Comparison of ENCODE assay signal across 16 cellular contexts in the genomic region with DNA sequence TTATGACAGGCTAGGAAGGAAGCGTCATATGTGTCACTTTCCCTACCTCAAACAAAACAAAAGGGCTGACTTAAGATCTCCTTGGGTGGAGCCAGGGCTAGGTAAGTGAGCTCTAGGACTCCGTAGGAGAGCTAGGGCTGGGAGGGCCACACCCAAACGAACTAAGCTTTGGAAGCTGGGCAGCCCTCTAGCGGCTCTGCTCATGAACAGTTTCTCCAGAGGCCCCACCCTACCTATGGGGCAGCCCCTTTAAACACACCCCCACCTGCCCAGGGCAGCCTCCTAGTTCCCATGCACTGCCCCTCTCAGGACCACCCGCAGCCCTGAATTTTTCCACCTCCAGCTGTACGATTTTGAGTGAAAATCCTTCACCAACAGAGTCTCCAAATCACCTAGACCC. TPM values are rescaled to one million over a fixed set of nuclear protein-coding genes. Genes with fewer than 3 reads are reported as not detected.
DNase-seq lines count a peak whose midpoint lies in the region; ATAC-seq and TF ChIP-seq lines count a peak whose summit lies in the region.
"Had no signal": no experiment of that assay in that cellular context is flagged by ENCODE, and none has a peak within 500 bp of the region (broad histone marks: within the 10 kb centered on the region; RNA-seq: fewer than 3 reads in every experiment).

No MANE protein-coding gene starts in this region.

- H3K27me3 ChIP-seq in heart left ventricle = peaks cover 0 to 4% (median 0%) of the 10 kb centered on the region in 9 donors
- no peaks in the 10 kb centered on the region for H3K27me3 ChIP-seq in tibial nerve
- no peaks in the 10 kb centered on the region for H3K27me3 ChIP-seq in vagina
- H3K27me3 ChIP-seq: neural progenitor cell had no signal

- H3K4me3 ChIP-seq in heart left ventricle = peak overlapping the region in 10 of 12 donors; percentile 29 to 76 (median 60)
- H3K4me3 ChIP-seq in tibial nerve = peak overlapping the region in 2 of 4 donors; percentile 44 to 55
- no peak overlapping the region for H3K4me3 ChIP-seq in vagina
- H3K4me3 ChIP-seq: neural progenitor cell, smooth muscle cell had no signal

- H3K4me1 ChIP-seq in heart left ventricle (peaks cover 0 to 14% (median 0%) of the 10 kb centered on the region in 12 donors), tibial nerve (peaks cover 0 to 15% (median 3%) of the 10 kb centered on the region in 4 donors), vagina (no peaks in the 10 kb centered on the region)
- H3K4me1 ChIP-seq: left lung, neural progenitor cell had no signal

- no peaks in the 10 kb centered on the region for H3K4me1 Mint-ChIP-seq in activated CD4-positive, alpha-beta T cell treated with anti-CD3 and anti-CD28 coated beads, Interleukin-2, amount 10 ng/mL, durations not matched to agents 24 days and 14 days
- H3K4me1 Mint-ChIP-seq: neural progenitor cell had no signal

- H3K9me3 Mint-ChIP-seq in activated CD4-positive, alpha-beta T cell treated with anti-CD3 and anti-CD28 coated beads, Interleukin-2, amount 10 ng/mL, durations not matched to agents 24 days and 14 days = peaks cover 38% of the 10 kb centered on the region

- TF ChIP-seq EP300 in tibial nerve (IDR thresholded peaks at IDR 0.05) = no peak

- WGBS in heart left ventricle, 4 donors = 41 to 49% (median 44%) methylated on average over 6 of the region's 6 CpGs
- 55 to 59% methylated on average over 6 of the region's 6 CpGs for WGBS in tibial nerve, 2 donors

- DNase-seq in heart left ventricle = peak in 2 of 5 donors; percentile 11 to 45
- DNase-seq in Right ventricle myocardium superior = no peak
- DNase-seq in kidney tubule cell (ENCODE audit: low spot score) = peak; percentile 43
- DNase-seq in tibial nerve (ENCODE audit: low spot score in 2 of 2) = no peak
- DNase-seq in activated CD4-positive, alpha-beta T cell treated with anti-CD3 and anti-CD28 coated beads, Interleukin-2, amount 10 ng/mL, durations not matched to agents 24 days and 14 days = no peak
- DNase-seq in vagina (ENCODE audit: extremely low spot score in 2 of 2) = no peak
- DNase-seq: DMS79 treated with DMSO at 0.1 percent for 48 hours, NCI-H524 treated with DMSO at 0.1 percent for 48 hours had no signal

- H3K9me3 ChIP-seq in heart left ventricle (peaks cover 0 to 16% (median 0%) of the 10 kb centered on the region in 12 donors), tibial nerve (peaks cover 0 to 36% (median 0%) of the 10 kb centered on the region in 4 donors), vagina (no peaks in the 10 kb centered on the region)

- ATAC-seq in heart left ventricle (no peak), Right ventricle myocardium superior (ENCODE audit: poor library complexity) (no peak), HG02798 (IDR thresholded peaks at IDR 0.05; ENCODE audit: poor library complexity, unreplicated experiment) (no peak)

- TF ChIP-seq CTCF in heart left ventricle (IDR thresholded peaks at IDR 0.05) = no peak
- TF ChIP-seq CTCF in VCaP (conservative IDR thresholded peaks at IDR 0.05) = no peak
- no peak for TF ChIP-seq CTCF in tibial nerve (IDR thresholded peaks at IDR 0.05)
- TF ChIP-seq CTCF in vagina (IDR thresholded peaks at IDR 0.05) = no peak

- peak overlapping the region in 6 of 12 donors; percentile 55 to 94 (median 84) for H3K27ac ChIP-seq in heart left ventricle
- peak overlapping the region; percentile 82 for H3K27ac ChIP-seq in VCaP
- peak overlapping the region in 3 of 4 donors; percentile 83 to 92 (median 91) for H3K27ac ChIP-seq in tibial nerve
- no peak overlapping the region for H3K27ac ChIP-seq in vagina
- H3K27ac ChIP-seq: neural progenitor cell had no signal

- TF ChIP-seq POLR2A in heart left ventricle (IDR thresholded peaks at IDR 0.05) (no peak), tibial nerve (IDR thresholded peaks at IDR 0.05) (no peak), vagina (IDR thresholded peaks at IDR 0.05) (no peak)

- intact Hi-C loops in heart left ventricle (cut with DNase I) (loop anchor here in 3 of 10 donors (5.0 kb wide), 2 partner anchors 90 to 445 kb away; a partner anchor contains a TSS), Right ventricle myocardium superior (cut with DNase I) (no loop called here), vagina (cut with DNase I) (no loop called here)
- intact Hi-C loops in activated CD4-positive, alpha-beta T cell treated with anti-CD3 and anti-CD28 coated beads, Interleukin-2, amount 10 ng/mL, durations not matched to agents 24 days and 14 days (cut with micrococcal nuclease) = no loop called here

- peaks cover 5% of the 10 kb centered on the region for H3K36me3 Mint-ChIP-seq in activated CD4-positive, alpha-beta T cell treated with anti-CD3 and anti-CD28 coated beads, Interleukin-2, amount 10 ng/mL, durations not matched to agents 24 days and 14 days (ENCODE audit: low read depth)

- H3K36me3 ChIP-seq in heart left ventricle (peaks cover 0 to 2% (median 0%) of the 10 kb centered on the region in 9 donors), tibial nerve (peaks cover 0 to 7% (median 0%) of the 10 kb centered on the region in 3 donors), vagina (no peaks in the 10 kb centered on the region)
- H3K36me3 ChIP-seq: left lung, neural progenitor cell had no signal

- no peak overlapping the region for H3K4me3 Mint-ChIP-seq in activated CD4-positive, alpha-beta T cell treated with anti-CD3 and anti-CD28 coated beads, Interleukin-2, amount 10 ng/mL, durations not matched to agents 24 days and 14 days

- H3K27ac Mint-ChIP-seq in activated CD4-positive, alpha-beta T cell treated with anti-CD3 and anti-CD28 coated beads, Interleukin-2, amount 10 ng/mL, durations not matched to agents 24 days and 14 days = no peak overlapping the region
- H3K27ac Mint-ChIP-seq: neural progenitor cell had no signal

- H3K27me3 Mint-ChIP-seq in activated CD4-positive, alpha-beta T cell treated with anti-CD3 and anti-CD28 coated beads, Interleukin-2, amount 10 ng/mL, durations not matched to agents 24 days and 14 days = no peaks in the 10 kb centered on the region

RNA-seq across cellular contexts. Expression of a gene that starts 3.5 kb away (rescaled TPM):
- total RNA-seq in heart left ventricle = 10 to 100 TPM in 1 of 9 donors, 1 to 10 TPM in 8; 4.9 to 12.6 (median 8.6) TPM
- 1 to 10 TPM; 2.1 to 4.7 TPM for polyA plus RNA-seq in heart left ventricle
- total RNA-seq in Right ventricle myocardium superior = 7.1 TPM
- 10 to 100 TPM in 1 of 4 donors, 1 to 10 TPM in 3; 9.0 to 14.7 (median 9.8) TPM for total RNA-seq in tibial nerve
- not detected in 2 replicates for total RNA-seq in activated CD4-positive, alpha-beta T cell treated with anti-CD3 and anti-CD28 coated beads, Interleukin-2, amount 10 ng/mL, durations not matched to agents 24 days and 14 days
- 15.2 TPM for total RNA-seq in vagina
- total RNA-seq: H1 had no signal
- polyA plus RNA-seq: AG04450, H1, smooth muscle cell had no signal

RNA-seq across cellular contexts. Expression of a gene that starts 3.5 kb away (rescaled TPM):
- under 1 TPM in 3 of 9 donors, not detected in 6; 0.16 to 0.26 (median 0.20) TPM for total RNA-seq in heart left ventricle
- polyA plus RNA-seq in heart left ventricle = under 1 TPM in 1 of 2 donors, not detected in 1; 0.19 TPM
- not detected for total RNA-seq in Right ventricle myocardium superior
- total RNA-seq in tibial nerve = not detected
- not detected in 2 replicates for total RNA-seq in activated CD4-positive, alpha-beta T cell treated with anti-CD3 and anti-CD28 coated beads, Interleukin-2, amount 10 ng/mL, durations not matched to agents 24 days and 14 days
- 0.74 TPM for total RNA-seq in vagina
- total RNA-seq: H1, SK-MEL-5, smooth muscle cell had no signal
- polyA plus RNA-seq: AG04450, H1, smooth muscle cell had no signal

Comparison
In these comparisons a context has a peak if more than half of its experiments do, and no peak if none do; other contexts are left out.
1. H3K4me3 ChIP-seq: peak in heart left ventricle (10 of 12); none in vagina (0 of 2).